In genomic region chr19:12955996-12956395, GRCh38 we compare ENCODE assay signal across 8 cellular contexts. TPM values are rescaled to one million over a fixed set of nuclear protein-coding genes. Genes with fewer than 3 reads are reported as not detected.
DNase-seq lines count a peak whose midpoint lies in the region; FAIRE-seq and TF ChIP-seq lines count a peak whose summit lies in the region.

No MANE protein-coding gene starts in this region.

- POLR2A ChIA-PET in CD8-positive, alpha-beta memory T cell (lab: Charles Lee), result interaction anchor here (0.5 to 1.8 kb wide), 3 partner anchors 9 to 240 kb away, joined by 3 to 12 read pairs (median 3); partner anchors contain the start of gene RAD23A

- peaks cover 17% of the 10 kb centered on the region for H4K20me1 ChIP-seq in OCI-LY3 (ENCODE audit: insufficient read depth, low read length)

- no peak overlapping the region for H3K23ac ChIP-seq in neuronal stem cell (ENCODE audit: low read depth, low read length, poor library complexity)

- no peak overlapping the region for H2BK12ac ChIP-seq in neuronal stem cell (ENCODE audit: low read length)

- no peaks in the 10 kb centered on the region for H3K9me3 ChIP-seq in CD8-positive, alpha-beta memory T cell (ENCODE audit: low read length)
- H3K9me3 ChIP-seq in OCI-LY3 (ENCODE audit: insufficient read depth, low read length), result no peaks in the 10 kb centered on the region
- no peaks in the 10 kb centered on the region for H3K9me3 ChIP-seq in endodermal cell (ENCODE audit: control insufficient read depth, low read length)
- no peaks in the 10 kb centered on the region for H3K9me3 ChIP-seq in neuronal stem cell (replicated peaks in 1 of 2; ENCODE audit: control insufficient read depth in 2 of 2, insufficient read depth in 1 of 2, low read depth in 1 of 2, low read length in 2 of 2)

- H3K79me2 ChIP-seq in OCI-LY3 (ENCODE audit: low read length), result peaks cover 66% of the 10 kb centered on the region

- no peak overlapping the region for H3K4ac ChIP-seq in neuronal stem cell (ENCODE audit: low read length)

- no peak overlapping the region for H2BK5ac ChIP-seq in neuronal stem cell (ENCODE audit: low read length)

- H2BK120ac ChIP-seq in neuronal stem cell (ENCODE audit: low read depth, low read length), result no peak overlapping the region

- H3K27me3 Mint-ChIP-seq in CD8-positive, alpha-beta memory T cell, result no peaks in the 10 kb centered on the region
- no peaks in the 10 kb centered on the region for H3K27me3 Mint-ChIP-seq in endodermal cell (ENCODE audit: insufficient read depth)

- H3K9ac ChIP-seq in OCI-LY3 (ENCODE audit: low read length) (peak overlapping the region; percentile 83), endodermal cell (ENCODE audit: extremely low read depth, low read length, poor library complexity, severe bottlenecking) (peak overlapping the region; percentile 82), neuronal stem cell (ENCODE audit: low read depth, low read length, poor library complexity) (peak overlapping the region; percentile 50)

- TF ChIP-seq CTCF in OCI-LY3 (IDR thresholded peaks at IDR 0.05; ENCODE audit: low read depth, low read length) (no peak), endodermal cell (conservative IDR thresholded peaks at IDR 0.05) (no peak)

- H4K91ac ChIP-seq in neuronal stem cell (ENCODE audit: low read depth, low read length, poor library complexity), result no peak overlapping the region

- H3K4me3 ChIP-seq in CD8-positive, alpha-beta memory T cell (ENCODE audit: low read length), result peak overlapping the region; percentile 73
- peak overlapping the region; percentile 82 for H3K4me3 ChIP-seq in OCI-LY3 (ENCODE audit: low read length)
- H3K4me3 ChIP-seq in endodermal cell (ENCODE audit: low read length), result peak overlapping the region; percentile 95
- peak overlapping the region; percentile 86 to 99 for H3K4me3 ChIP-seq in neuronal stem cell (ENCODE audit: low read length in 2 of 2)

- CTCF ChIA-PET in CD8-positive, alpha-beta memory T cell (lab: Charles Lee), result interaction anchor here (0.8 to 3.8 kb wide), 4 partner anchors 10 to 226 kb away, joined by 3 to 30 read pairs (median 4); no protein-coding TSS in a partner anchor

- H3K4me2 ChIP-seq in OCI-LY3 (ENCODE audit: low read length), result peak overlapping the region; percentile 100
- peak overlapping the region; percentile 71 for H3K4me2 ChIP-seq in neuronal stem cell (ENCODE audit: insufficient read depth, low read length, poor library complexity, severe bottlenecking)

- H4K8ac ChIP-seq in neuronal stem cell (ENCODE audit: low read depth, low read length), result no peak overlapping the region

- H3K4me1 Mint-ChIP-seq in CD8-positive, alpha-beta memory T cell, result peaks cover 22 to 30% (median 24%) of the 10 kb centered on the region in 3 donors
- H3K4me1 Mint-ChIP-seq in endodermal cell, result peaks cover 13% of the 10 kb centered on the region

- H3K36me3 ChIP-seq in CD8-positive, alpha-beta memory T cell (ENCODE audit: insufficient read depth, low read length), result peaks cover 18% of the 10 kb centered on the region
- H3K36me3 ChIP-seq in OCI-LY3 (replicated peaks; ENCODE audit: low read depth, low read length) (peaks cover 29% of the 10 kb centered on the region), endodermal cell (ENCODE audit: control insufficient read depth, insufficient read depth, low read length) (peaks cover 29% of the 10 kb centered on the region), neuronal stem cell (replicated peaks in 1 of 2; ENCODE audit: control insufficient read depth in 2 of 2, insufficient read depth in 2 of 2, low read length in 2 of 2) (peaks cover 22 to 49% of the 10 kb centered on the region in 2 donors)

- no peaks in the 10 kb centered on the region for H3K9me3 Mint-ChIP-seq in CD8-positive, alpha-beta memory T cell
- H3K9me3 Mint-ChIP-seq in endodermal cell, result no peaks in the 10 kb centered on the region

- H2BK15ac ChIP-seq in neuronal stem cell (ENCODE audit: low read length), result no peak overlapping the region

- H3K36me3 Mint-ChIP-seq in CD8-positive, alpha-beta memory T cell, result peaks cover 0 to 49% (median 0%) of the 10 kb centered on the region in 3 donors
- peaks cover 34% of the 10 kb centered on the region for H3K36me3 Mint-ChIP-seq in endodermal cell (ENCODE audit: low read depth)

- no peak overlapping the region for H3K27ac ChIP-seq in CD8-positive, alpha-beta memory T cell (ENCODE audit: low read depth, low read length)
- H3K27ac ChIP-seq in OCI-LY3 (ENCODE audit: low read length) (peak overlapping the region; percentile 67), endodermal cell (ENCODE audit: low read depth, low read length) (no peak overlapping the region), neuronal stem cell (replicated peaks; ENCODE audit: low read length) (no peak overlapping the region)

- peak overlapping the region; percentile 65 to 95 (median 88) for H3K27ac Mint-ChIP-seq in CD8-positive, alpha-beta memory T cell
- peak overlapping the region; percentile 92 for H3K27ac Mint-ChIP-seq in endodermal cell

- peak overlapping the region; percentile 86 for H2AK5ac ChIP-seq in neuronal stem cell (ENCODE audit: low read depth, low read length)

- no peak for DNase-seq in CD8-positive, alpha-beta memory T cell
- DNase-seq in endodermal cell, result no peak
- no peak for DNase-seq in neuronal stem cell (ENCODE audit: low spot score)
- DNase-seq in H54 (ENCODE audit: insufficient read length, low spot score), result no peak
- DNase-seq in kidney glomerular epithelial cell (lab: John Stamatoyannopoulos, UW), result no peak
- DNase-seq in NCI-H2227 (lab: John Stamatoyannopoulos, UW; ENCODE audit: unreplicated experiment), result no peak
- no peak for DNase-seq in DMS79 treated with DMSO at 0.1 percent for 48 hours (lab: John Stamatoyannopoulos, UW)

- H3K4me1 ChIP-seq in CD8-positive, alpha-beta memory T cell (ENCODE audit: insufficient read depth, low read length), result peaks cover 15% of the 10 kb centered on the region
- peaks cover 34% of the 10 kb centered on the region for H3K4me1 ChIP-seq in OCI-LY3 (ENCODE audit: low read length)
- H3K4me1 ChIP-seq in endodermal cell (ENCODE audit: control insufficient read depth, insufficient read depth, low read length), result no peaks in the 10 kb centered on the region
- no peaks in the 10 kb centered on the region for H3K4me1 ChIP-seq in neuronal stem cell (ENCODE audit: control insufficient read depth in 2 of 2, insufficient read depth in 1 of 2, low read depth in 1 of 2, low read length in 2 of 2)

- no peak overlapping the region for H2AFZ ChIP-seq in OCI-LY3 (ENCODE audit: low read depth, low read length)
- H2AFZ ChIP-seq in neuronal stem cell (ENCODE audit: low read length), result no peak overlapping the region

- H3K4me3 Mint-ChIP-seq in CD8-positive, alpha-beta memory T cell, result peak overlapping the region; percentile 82 to 93 (median 86)
- H3K4me3 Mint-ChIP-seq in endodermal cell, result peak overlapping the region; percentile 85

- H3K27me3 ChIP-seq in CD8-positive, alpha-beta memory T cell (ENCODE audit: insufficient read depth, low read length, poor library complexity, severe bottlenecking), result no peaks in the 10 kb centered on the region
- no peaks in the 10 kb centered on the region for H3K27me3 ChIP-seq in OCI-LY3 (ENCODE audit: low read depth, low read length)
- no peaks in the 10 kb centered on the region for H3K27me3 ChIP-seq in endodermal cell (ENCODE audit: control insufficient read depth, insufficient read depth, low read length, poor library complexity, severe bottlenecking)
- no peaks in the 10 kb centered on the region for H3K27me3 ChIP-seq in neuronal stem cell (ENCODE audit: control insufficient read depth in 3 of 3, insufficient read depth in 3 of 3, low read depth in 1 of 3, low read length in 3 of 3)

- no peak for TF ChIP-seq POLR2A in H54 (IDR thresholded peaks at IDR 0.05; ENCODE audit: low read depth, low read length)

- H3K14ac ChIP-seq in neuronal stem cell (ENCODE audit: low read length), result no peak overlapping the region

- no peak for FAIRE-seq in H54 (lab: Jason Lieb, UNC)

- WGBS in endodermal cell (ENCODE audit: insufficient coverage in 1 of 2, insufficient read length in 1 of 2), 2 experiments, result 75 to 83% methylated on average over 12 of the region's 12 CpGs
- whole genome bisulfite sequencing in neuronal stem cell (ENCODE audit: extremely low coverage in 2 of 2, insufficient read length in 2 of 2, insufficient replicate concordance in 1 of 2), 2 donors, result no CpG with 5 or more reads among the region's 12 CpGs

- peaks cover 11% of the 10 kb centered on the region for H3K79me1 ChIP-seq in neuronal stem cell (ENCODE audit: low read depth, low read length)

- no peak overlapping the region for H3K18ac ChIP-seq in neuronal stem cell (ENCODE audit: low read length)

RNA-seq across cellular contexts. Expression of gene GADD45GIP1, which starts 1.0 kb away (rescaled TPM):
- total RNA-seq in CD8-positive, alpha-beta memory T cell, result 10 to 100 TPM; 37.3 to 38.6 TPM
- 64.1 TPM for polyA plus RNA-seq in CD8-positive, alpha-beta memory T cell
- 10 to 100 TPM; 31.0 to 34.9 TPM for total RNA-seq in endodermal cell
- polyA plus RNA-seq in endodermal cell (2013, experiment 1 of 2), result 37.5 TPM
- 41.7 TPM for polyA plus RNA-seq in endodermal cell (2013, experiment 2 of 2)
- 34.0 TPM for polyA plus RNA-seq in neuronal stem cell (2013, experiment 1 of 2)
- 31.8 TPM for polyA plus RNA-seq in neuronal stem cell (2013, experiment 2 of 2)

RNA-seq across cellular contexts. Expression of gene RAD23A, which starts 10.3 kb away (rescaled TPM):
- 100 to 1,000 TPM; 227 to 230 TPM for total RNA-seq in CD8-positive, alpha-beta memory T cell
- polyA plus RNA-seq in CD8-positive, alpha-beta memory T cell, result 115 TPM
- 100 to 1,000 TPM in 1 of 2 donors, 10 to 100 TPM in 1; 75.5 to 117 TPM for total RNA-seq in endodermal cell
- 91.9 TPM for polyA plus RNA-seq in endodermal cell (2013, experiment 1 of 2)
- 87.3 TPM for polyA plus RNA-seq in endodermal cell (2013, experiment 2 of 2)
- 115 TPM for polyA plus RNA-seq in neuronal stem cell (2013, experiment 1 of 2)
- 115 TPM for polyA plus RNA-seq in neuronal stem cell (2013, experiment 2 of 2)

RNA-seq across cellular contexts. Expression of gene DAND5, which starts 13.4 kb away (rescaled TPM):
- not detected for total RNA-seq in CD8-positive, alpha-beta memory T cell
- not detected for polyA plus RNA-seq in CD8-positive, alpha-beta memory T cell
- total RNA-seq in endodermal cell, result under 1 TPM; 0.13 to 0.40 TPM
- not detected for polyA plus RNA-seq in endodermal cell (2013, experiment 1 of 2)
- polyA plus RNA-seq in endodermal cell (2013, experiment 2 of 2), result not detected
- polyA plus RNA-seq in neuronal stem cell (2013, experiment 1 of 2), result 0.03 TPM
- 0.03 TPM for polyA plus RNA-seq in neuronal stem cell (2013, experiment 2 of 2)

RNA-seq across cellular contexts. Expression of gene CALR, which starts 17.6 kb away (rescaled TPM):
- total RNA-seq in CD8-positive, alpha-beta memory T cell, result 100 to 1,000 TPM; 832 to 843 TPM
- polyA plus RNA-seq in CD8-positive, alpha-beta memory T cell, result 174 TPM
- 1,000 to 10,000 TPM in 1 of 2 donors, 100 to 1,000 TPM in 1; 873 to 1,303 TPM for total RNA-seq in endodermal cell
- polyA plus RNA-seq in endodermal cell (2013, experiment 1 of 2), result 723 TPM
- 735 TPM for polyA plus RNA-seq in endodermal cell (2013, experiment 2 of 2)
- polyA plus RNA-seq in neuronal stem cell (2013, experiment 1 of 2), result 336 TPM
- 330 TPM for polyA plus RNA-seq in neuronal stem cell (2013, experiment 2 of 2)

RNA-seq across cellular contexts. Expression of gene FARSA, which starts 22.5 kb away (rescaled TPM):
- 100 to 1,000 TPM; 188 to 192 TPM for total RNA-seq in CD8-positive, alpha-beta memory T cell
- 64.5 TPM for polyA plus RNA-seq in CD8-positive, alpha-beta memory T cell
- total RNA-seq in endodermal cell, result 10 to 100 TPM; 65.1 to 70.8 TPM
- polyA plus RNA-seq in endodermal cell (2013, experiment 1 of 2), result 43.7 TPM
- polyA plus RNA-seq in endodermal cell (2013, experiment 2 of 2), result 40.0 TPM
- 35.0 TPM for polyA plus RNA-seq in neuronal stem cell (2013, experiment 1 of 2)
- polyA plus RNA-seq in neuronal stem cell (2013, experiment 2 of 2), result 35.6 TPM
